Comparison of ENCODE assay signal across 1 cellular context in the genomic region with DNA sequence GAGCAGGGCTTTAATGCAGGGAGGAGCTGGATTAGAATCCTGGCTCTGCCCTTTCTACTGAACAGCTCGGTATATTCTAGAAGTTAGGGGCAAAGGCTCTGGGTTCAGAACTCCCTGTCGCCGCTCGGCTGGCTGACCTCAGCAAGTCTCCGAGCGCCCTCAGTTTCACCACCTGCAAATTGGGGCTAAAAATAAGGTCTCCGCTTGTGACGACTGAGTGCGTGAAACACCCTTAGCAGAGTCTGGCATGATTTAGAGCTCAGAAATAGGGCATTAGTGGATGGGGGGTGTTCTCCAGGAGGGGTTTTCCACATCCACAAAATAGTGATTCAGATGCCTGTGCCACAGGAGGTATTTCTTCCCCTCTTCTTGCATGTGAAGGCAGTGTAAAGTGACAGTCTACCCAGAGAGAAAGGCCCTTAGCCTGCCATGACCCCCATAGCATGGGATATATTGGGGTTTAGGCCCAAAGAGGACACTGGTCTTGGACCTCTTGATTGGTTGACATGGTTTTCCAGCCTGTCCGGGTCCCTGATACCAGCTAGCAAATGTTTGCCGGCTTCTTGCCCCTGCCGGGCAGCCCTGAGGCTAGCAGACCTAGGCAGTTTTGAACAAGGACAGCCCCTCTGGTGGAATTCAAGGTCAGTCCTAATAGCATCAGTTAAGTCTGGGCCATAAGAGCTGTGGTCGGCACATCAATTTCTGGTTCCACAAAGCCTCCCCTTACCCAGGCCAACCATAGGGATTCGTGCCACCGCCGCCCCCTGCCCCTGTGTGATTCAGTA.
TF ChIP-seq lines count a peak whose summit lies in the region.

No MANE protein-coding gene starts in this region.

TF ChIP-seq in GM23338, 12 proteins besides CTCF, POLR2A, EP300 and RAD21 (continued from another document):
- TF ChIP-seq ZNF462 (CRISPR knock-in tag; IDR thresholded peaks at IDR 0.05) = no peak
- TF ChIP-seq NANOG (IDR thresholded peaks at IDR 0.05; ENCODE audit: borderline replicate concordance) = no peak
- TF ChIP-seq, protein P1, sequence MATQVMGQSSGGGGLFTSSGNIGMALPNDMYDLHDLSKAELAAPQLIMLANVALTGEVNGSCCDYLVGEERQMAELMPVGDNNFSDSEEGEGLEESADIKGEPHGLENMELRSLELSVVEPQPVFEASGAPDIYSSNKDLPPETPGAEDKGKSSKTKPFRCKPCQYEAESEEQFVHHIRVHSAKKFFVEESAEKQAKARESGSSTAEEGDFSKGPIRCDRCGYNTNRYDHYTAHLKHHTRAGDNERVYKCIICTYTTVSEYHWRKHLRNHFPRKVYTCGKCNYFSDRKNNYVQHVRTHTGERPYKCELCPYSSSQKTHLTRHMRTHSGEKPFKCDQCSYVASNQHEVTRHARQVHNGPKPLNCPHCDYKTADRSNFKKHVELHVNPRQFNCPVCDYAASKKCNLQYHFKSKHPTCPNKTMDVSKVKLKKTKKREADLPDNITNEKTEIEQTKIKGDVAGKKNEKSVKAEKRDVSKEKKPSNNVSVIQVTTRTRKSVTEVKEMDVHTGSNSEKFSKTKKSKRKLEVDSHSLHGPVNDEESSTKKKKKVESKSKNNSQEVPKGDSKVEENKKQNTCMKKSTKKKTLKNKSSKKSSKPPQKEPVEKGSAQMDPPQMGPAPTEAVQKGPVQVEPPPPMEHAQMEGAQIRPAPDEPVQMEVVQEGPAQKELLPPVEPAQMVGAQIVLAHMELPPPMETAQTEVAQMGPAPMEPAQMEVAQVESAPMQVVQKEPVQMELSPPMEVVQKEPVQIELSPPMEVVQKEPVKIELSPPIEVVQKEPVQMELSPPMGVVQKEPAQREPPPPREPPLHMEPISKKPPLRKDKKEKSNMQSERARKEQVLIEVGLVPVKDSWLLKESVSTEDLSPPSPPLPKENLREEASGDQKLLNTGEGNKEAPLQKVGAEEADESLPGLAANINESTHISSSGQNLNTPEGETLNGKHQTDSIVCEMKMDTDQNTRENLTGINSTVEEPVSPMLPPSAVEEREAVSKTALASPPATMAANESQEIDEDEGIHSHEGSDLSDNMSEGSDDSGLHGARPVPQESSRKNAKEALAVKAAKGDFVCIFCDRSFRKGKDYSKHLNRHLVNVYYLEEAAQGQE (IDR thresholded peaks at IDR 0.05; ENCODE audit: unreplicated experiment) = no peak
- no peak for TF ChIP-seq CREB1 (CRISPR knock-in tag; IDR thresholded peaks at IDR 0.05; ENCODE audit: low read depth)
- no peak for TF ChIP-seq EZH2phosphoT487 (IDR thresholded peaks at IDR 0.05; ENCODE audit: unreplicated experiment)
- no peak for TF ChIP-seq STAT1 (IDR thresholded peaks at IDR 0.05; ENCODE audit: unreplicated experiment)
- no peak for TF ChIP-seq JUNB (IDR thresholded peaks at IDR 0.05; ENCODE audit: unreplicated experiment)
- TF ChIP-seq, protein P2, sequence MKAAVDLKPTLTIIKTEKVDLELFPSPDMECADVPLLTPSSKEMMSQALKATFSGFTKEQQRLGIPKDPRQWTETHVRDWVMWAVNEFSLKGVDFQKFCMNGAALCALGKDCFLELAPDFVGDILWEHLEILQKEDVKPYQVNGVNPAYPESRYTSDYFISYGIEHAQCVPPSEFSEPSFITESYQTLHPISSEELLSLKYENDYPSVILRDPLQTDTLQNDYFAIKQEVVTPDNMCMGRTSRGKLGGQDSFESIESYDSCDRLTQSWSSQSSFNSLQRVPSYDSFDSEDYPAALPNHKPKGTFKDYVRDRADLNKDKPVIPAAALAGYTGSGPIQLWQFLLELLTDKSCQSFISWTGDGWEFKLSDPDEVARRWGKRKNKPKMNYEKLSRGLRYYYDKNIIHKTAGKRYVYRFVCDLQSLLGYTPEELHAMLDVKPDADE (IDR thresholded peaks at IDR 0.05) = no peak
- no peak for TF ChIP-seq POLR2AphosphoS5 (IDR thresholded peaks at IDR 0.05; ENCODE audit: low read depth)
